ENCODE assay signal across 8 cellular contexts in the genomic region with DNA sequence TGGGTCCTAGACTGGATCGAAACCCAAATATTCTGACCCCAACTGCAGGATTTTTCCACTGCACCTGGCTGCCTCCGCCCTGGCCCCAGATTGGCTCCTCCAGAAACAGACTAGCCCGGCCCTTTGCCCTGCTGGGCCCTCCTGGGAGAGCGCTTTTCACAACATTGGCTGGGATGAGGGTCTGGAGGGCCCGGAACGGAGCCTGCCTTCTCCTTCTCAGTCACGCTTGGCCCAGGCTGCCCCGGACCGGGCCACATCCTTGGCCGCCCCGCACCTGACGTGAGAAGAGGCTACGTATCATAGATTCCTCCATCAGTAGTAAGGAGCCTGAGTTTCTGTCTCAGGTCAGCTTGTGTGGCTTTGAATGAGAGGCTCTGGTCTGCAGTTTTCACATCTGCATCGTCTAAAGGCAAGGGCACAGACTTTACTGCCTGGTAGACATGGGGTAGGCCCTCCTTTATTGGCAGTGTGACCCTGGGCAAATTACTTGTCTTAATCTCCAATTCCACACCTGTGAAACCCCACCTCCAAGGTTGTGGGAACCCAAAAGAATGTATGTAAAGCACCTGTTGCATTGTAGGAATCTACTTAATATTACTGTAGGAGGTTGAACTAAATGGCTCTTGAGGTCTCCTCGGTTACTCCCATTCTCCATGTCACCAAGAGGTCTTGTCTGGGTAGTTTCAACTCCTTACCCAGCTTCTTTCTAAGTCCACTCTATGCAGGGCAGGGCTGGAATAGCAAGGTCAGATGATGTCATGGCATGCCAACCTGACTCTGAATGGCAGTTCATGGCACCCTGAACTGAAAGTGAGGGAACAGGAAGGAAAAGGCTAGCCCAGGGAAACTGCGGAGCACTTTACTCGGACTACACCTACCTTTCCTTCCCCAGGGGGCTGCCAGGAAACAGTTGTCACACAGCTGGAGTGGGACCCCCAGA. TPM values are rescaled to one million over a fixed set of nuclear protein-coding genes. Genes with fewer than 3 reads are reported as not detected.
DNase-seq lines count a peak whose midpoint lies in the region; ATAC-seq lines count a peak whose summit lies in the region.

No MANE protein-coding gene starts in this region.

- peaks cover 53% of the 10 kb centered on the region for H3K4me1 Mint-ChIP-seq in activated CD4-positive, alpha-beta memory T cell treated with anti-CD3 and anti-CD28 coated beads, Interleukin-2, amount 10 ng/mL, durations not matched to agents 7 days and 5 days

- intact Hi-C loops in head of caudate nucleus (cut with DNase I): loop anchor here (1.0 to 2.0 kb wide), 2 partner anchors 25 to 52 kb away; partner anchors contain the start of gene PSMD3
- intact Hi-C loops in posterior vena cava (cut with DNase I): no loop called here

- ATAC-seq in GM18867 (IDR thresholded peaks at IDR 0.05; ENCODE audit: unreplicated experiment): peak; percentile 17
- peak; percentile 14 for ATAC-seq in HG03045 (IDR thresholded peaks at IDR 0.05; ENCODE audit: unreplicated experiment)
- no peak for ATAC-seq in GM21737 (IDR thresholded peaks at IDR 0.05; ENCODE audit: unreplicated experiment)

- peaks cover 21% of the 10 kb centered on the region for H3K36me3 Mint-ChIP-seq in activated CD4-positive, alpha-beta memory T cell treated with anti-CD3 and anti-CD28 coated beads, Interleukin-2, amount 10 ng/mL, durations not matched to agents 7 days and 5 days (ENCODE audit: low read depth)

- H3K4me3 Mint-ChIP-seq in activated CD4-positive, alpha-beta memory T cell treated with anti-CD3 and anti-CD28 coated beads, Interleukin-2, amount 10 ng/mL, durations not matched to agents 7 days and 5 days: peak overlapping the region; percentile 83

- peak overlapping the region; percentile 95 for H3K27ac Mint-ChIP-seq in activated CD4-positive, alpha-beta memory T cell treated with anti-CD3 and anti-CD28 coated beads, Interleukin-2, amount 10 ng/mL, durations not matched to agents 7 days and 5 days

- no peak for DNase-seq in activated CD4-positive, alpha-beta memory T cell treated with anti-CD3 and anti-CD28 coated beads, Interleukin-2, amount 10 ng/mL, durations not matched to agents 7 days and 5 days
- DNase-seq in head of caudate nucleus (peak in 34 of 42 donors; percentile 9 to 62 (median 30)), posterior vena cava (ENCODE audit: low spot score) (peak; percentile 84), NCI-H146 (lab: John Stamatoyannopoulos, UW) (no peak), ecto neural progenitor cell (ENCODE audit: low spot score) (no peak)

- CTCF ChIA-PET in activated CD4-positive, alpha-beta memory T cell treated with anti-CD3 and anti-CD28 coated beads, Interleukin-2, amount 10 ng/mL, durations not matched to agents 7 days and 5 days (lab: Charles Lee): interaction anchor here (0.7 to 2.3 kb wide), 2 partner anchors 52 kb away, joined by 3 to 12 read pairs; partner anchors contain the start of gene PSMD3

- no peaks in the 10 kb centered on the region for H3K27me3 Mint-ChIP-seq in activated CD4-positive, alpha-beta memory T cell treated with anti-CD3 and anti-CD28 coated beads, Interleukin-2, amount 10 ng/mL, durations not matched to agents 7 days and 5 days

- POLR2A ChIA-PET in activated CD4-positive, alpha-beta memory T cell treated with anti-CD3 and anti-CD28 coated beads, Interleukin-2, amount 10 ng/mL, durations not matched to agents 7 days and 5 days (lab: Charles Lee): interaction anchor here (0.6 to 3.5 kb wide), 12 partner anchors 8 to 290 kb away, joined by 3 to 26 read pairs (median 6); partner anchors contain the start of gene PSMD3

- H3K9me3 Mint-ChIP-seq in activated CD4-positive, alpha-beta memory T cell treated with anti-CD3 and anti-CD28 coated beads, Interleukin-2, amount 10 ng/mL, durations not matched to agents 7 days and 5 days: no peaks in the 10 kb centered on the region

RNA-seq across cellular contexts. Expression of gene LRRC3C, which starts 0.7 kb away (rescaled TPM):
- total RNA-seq in activated CD4-positive, alpha-beta memory T cell treated with anti-CD3 and anti-CD28 coated beads, Interleukin-2, amount 10 ng/mL, durations not matched to agents 7 days and 5 days: not detected
- total RNA-seq in posterior vena cava: not detected

RNA-seq across cellular contexts. Expression of gene ORMDL3, which starts 0.8 kb away (rescaled TPM):
- 100 to 1,000 TPM; 104 to 111 TPM for total RNA-seq in activated CD4-positive, alpha-beta memory T cell treated with anti-CD3 and anti-CD28 coated beads, Interleukin-2, amount 10 ng/mL, durations not matched to agents 7 days and 5 days
- total RNA-seq in posterior vena cava: 10 to 100 TPM; 32.1 to 43.2 TPM

RNA-seq across cellular contexts. Expression of gene GSDMB, which starts 9.8 kb away (rescaled TPM):
- 10 to 100 TPM; 41.2 to 41.4 TPM for total RNA-seq in activated CD4-positive, alpha-beta memory T cell treated with anti-CD3 and anti-CD28 coated beads, Interleukin-2, amount 10 ng/mL, durations not matched to agents 7 days and 5 days
- total RNA-seq in posterior vena cava: 1 to 10 TPM; 4.2 to 6.0 TPM

RNA-seq across cellular contexts. Expression of gene GSDMA, which starts 34.6 kb away (rescaled TPM):
- under 1 TPM; 0.33 to 0.78 TPM for total RNA-seq in activated CD4-positive, alpha-beta memory T cell treated with anti-CD3 and anti-CD28 coated beads, Interleukin-2, amount 10 ng/mL, durations not matched to agents 7 days and 5 days
- total RNA-seq in posterior vena cava: under 1 TPM; 0.19 to 0.57 TPM

RNA-seq across cellular contexts. Expression of gene PSMD3, which starts 52.4 kb away (rescaled TPM):
- 10 to 100 TPM; 90.3 to 92.2 TPM for total RNA-seq in activated CD4-positive, alpha-beta memory T cell treated with anti-CD3 and anti-CD28 coated beads, Interleukin-2, amount 10 ng/mL, durations not matched to agents 7 days and 5 days
- 10 to 100 TPM; 57.6 to 65.5 TPM for total RNA-seq in posterior vena cava

Comparison
In these comparisons a context has a peak if more than half of its experiments do, and no peak if none do; other contexts are left out.
1. DNase-seq: peak in head of caudate nucleus (34 of 42) and posterior vena cava (single experiment); none in activated CD4-positive, alpha-beta memory T cell treated with anti-CD3 and anti-CD28 coated beads, Interleukin-2, amount 10 ng/mL, durations not matched to agents 7 days and 5 days (single experiment), NCI-H146 (single experiment) and ecto neural progenitor cell (single experiment).
2. RNA of gene GSDMB, which starts 9.8 kb away (total RNA-seq): 41.2 to 41.4 TPM in activated CD4-positive, alpha-beta memory T cell treated with anti-CD3 and anti-CD28 coated beads, Interleukin-2, amount 10 ng/mL, durations not matched to agents 7 days and 5 days; 4.2 to 6.0 TPM in posterior vena cava; every median in the first group is over 4 times any median in the second.